In genomic region chr1:12619396-12620141, GRCh38 we compare ENCODE assay signal across 8 cellular contexts. TPM values are rescaled to one million over a fixed set of nuclear protein-coding genes. Genes with fewer than 3 reads are reported as not detected.
DNase-seq lines count a peak whose midpoint lies in the region; ATAC-seq and TF ChIP-seq lines count a peak whose summit lies in the region.

No MANE protein-coding gene starts in this region.

- H3K9me3 ChIP-seq in BE2C = no peaks in the 10 kb centered on the region
- H3K9me3 ChIP-seq in body of pancreas = no peaks in the 10 kb centered on the region

- TF ChIP-seq CTCF in BE2C (IDR thresholded peaks at IDR 0.05; ENCODE audit: low read depth, low read length) (peak; percentile 77), body of pancreas (IDR thresholded peaks at IDR 0.05) (peak; percentile 87 to 97 (median 94))

- ATAC-seq in GM21529 (IDR thresholded peaks at IDR 0.05; ENCODE audit: unreplicated experiment) = peak; percentile 48
- ATAC-seq in body of pancreas = peak; percentile 47
- peak; percentile 67 for ATAC-seq in sciatic nerve
- no peak for ATAC-seq in HG02852 (IDR thresholded peaks at IDR 0.05; ENCODE audit: unreplicated experiment)

- WGBS in body of pancreas, 2 donors = 6 to 10% methylated on average over 20 to 25 of the region's 25 CpGs

- no peaks in the 10 kb centered on the region for H3K4me1 ChIP-seq in BE2C
- H3K4me1 ChIP-seq in body of pancreas = peaks cover 50% of the 10 kb centered on the region

- peak; percentile 73 for DNase-seq in BE2C
- DNase-seq in NCI-H1694 treated with DMSO at 0.1 percent for 48 hours (lab: John Stamatoyannopoulos, UW) = peak; percentile 42
- peak; percentile 76 for DNase-seq in UCSD-AML1 (lab: John Stamatoyannopoulos, UW; ENCODE audit: unreplicated experiment)
- peak; percentile 89 to 92 (median 90) for DNase-seq in body of pancreas
- peak; percentile 92 for DNase-seq in sciatic nerve (ENCODE audit: low spot score)

- intact Hi-C loops in body of pancreas (cut with DNase I) = no loop called here
- intact Hi-C loops in sciatic nerve (cut with DNase I) = loop anchor here (10.0 kb wide), 2 partner anchors 165 to 305 kb away; no protein-coding TSS in a partner anchor

- no peaks in the 10 kb centered on the region for H3K27me3 ChIP-seq in BE2C
- H3K27me3 ChIP-seq in body of pancreas = no peaks in the 10 kb centered on the region

- no peaks in the 10 kb centered on the region for H3K36me3 ChIP-seq in BE2C
- H3K36me3 ChIP-seq in body of pancreas (replicated peaks in 1 of 2; ENCODE audit: insufficient read depth in 1 of 2, low read depth in 2 of 2) = no peaks in the 10 kb centered on the region

- H3K27ac ChIP-seq in body of pancreas = peak overlapping the region; percentile 84 to 99 (median 95)

- TF ChIP-seq POLR2A in body of pancreas (IDR thresholded peaks at IDR 0.05) = no peak

- H3K4me3 ChIP-seq in BE2C (ENCODE audit: low read depth, low read length) (no peak overlapping the region), body of pancreas (peak overlapping the region in 1 of 2 donors; percentile 47), iPS-11a (ENCODE audit: low read depth, low read length) (peak overlapping the region; percentile 79)

RNA-seq across cellular contexts. Expression of gene DHRS3, which starts 1.6 kb away (rescaled TPM):
- polyA plus RNA-seq in BE2C (2012; ENCODE audit: insufficient read depth, insufficient read length, low read depth) = 0.36 TPM
- total RNA-seq in body of pancreas = 100 to 1,000 TPM in 1 of 2 donors, 10 to 100 TPM in 1; 81.7 to 104 TPM
- 271 TPM for total RNA-seq in sciatic nerve

RNA-seq across cellular contexts. Expression of gene AADACL4, which starts 24.3 kb away (rescaled TPM):
- not detected for polyA plus RNA-seq in BE2C (2012; ENCODE audit: insufficient read depth, insufficient read length, low read depth)
- not detected for total RNA-seq in body of pancreas
- total RNA-seq in sciatic nerve = not detected

Comparison
In these comparisons a context has a peak if more than half of its experiments do, and no peak if none do; other contexts are left out.
1. DNase-seq: peak in every context shown above with its lines; median percentile 92 in sciatic nerve; 90 in body of pancreas; 76 in UCSD-AML1; 73 in BE2C; 42 in NCI-H1694 treated with DMSO at 0.1 percent for 48 hours.